Comparison of ENCODE assay signal across 23 cellular contexts in genomic region chr2:228798931-228799588, GRCh38.
DNase-seq lines count a peak whose midpoint lies in the region; ATAC-seq, FAIRE-seq and TF ChIP-seq lines count a peak whose summit lies in the region.
"Had no signal": no experiment of that assay in that cellular context is flagged by ENCODE, and none has a peak within 500 bp of the region (broad histone marks: within the 10 kb centered on the region; RNA-seq: fewer than 3 reads in every experiment).

No MANE protein-coding gene starts in this region.

- H3K4me3 ChIP-seq in AG10803 (ENCODE audit: low read length), result no peak overlapping the region
- H3K4me3 ChIP-seq: Peyer's patch had no signal

- TF ChIP-seq CTCF in AG10803 (conservative IDR thresholded peaks at IDR 0.05; ENCODE audit: low read length), result no peak

- FAIRE-seq in islet of Langerhans (lab: Jason Lieb, UNC), result peak; percentile 81
- FAIRE-seq: D721Med, H54, HTR-8/SVneo had no signal

- DNase-seq in AG10803 (ENCODE audit: low read depth), result peak; percentile 16
- peak; percentile 12 for DNase-seq in SHP77 treated with DMSO at 0.1 percent for 48 hours (lab: John Stamatoyannopoulos, UW)
- peak; percentile 2 for DNase-seq in renal cortical epithelial cell (ENCODE audit: low read depth)
- no peak for DNase-seq in A172 (ENCODE audit: low spot score)
- no peak for DNase-seq in NCI-H1694 treated with DMSO at 0.1 percent for 48 hours (lab: John Stamatoyannopoulos, UW)
- DNase-seq: 8988T, DMS53, GDM1, KG1, NCI-H1092, NCI-H1436 treated with DMSO at 0.1 percent for 48 hours, NCI-H2081, NCI-H2171, NCI-H345, NCI-H524, NCI-H82, Peyer's patch had no signal

- ATAC-seq in GM21619 (IDR thresholded peaks at IDR 0.05; ENCODE audit: unreplicated experiment) (no peak), HG03354 (IDR thresholded peaks at IDR 0.05; ENCODE audit: poor library complexity, severe bottlenecking, unreplicated experiment) (no peak)

Comparison
In these comparisons a context has a peak if more than half of its experiments do, and no peak if none do; other contexts are left out.
1. DNase-seq: peak in AG10803 (single experiment), SHP77 treated with DMSO at 0.1 percent for 48 hours (single experiment) and renal cortical epithelial cell (single experiment); none in A172 (single experiment) and NCI-H1694 treated with DMSO at 0.1 percent for 48 hours (single experiment).